In the genomic region with DNA sequence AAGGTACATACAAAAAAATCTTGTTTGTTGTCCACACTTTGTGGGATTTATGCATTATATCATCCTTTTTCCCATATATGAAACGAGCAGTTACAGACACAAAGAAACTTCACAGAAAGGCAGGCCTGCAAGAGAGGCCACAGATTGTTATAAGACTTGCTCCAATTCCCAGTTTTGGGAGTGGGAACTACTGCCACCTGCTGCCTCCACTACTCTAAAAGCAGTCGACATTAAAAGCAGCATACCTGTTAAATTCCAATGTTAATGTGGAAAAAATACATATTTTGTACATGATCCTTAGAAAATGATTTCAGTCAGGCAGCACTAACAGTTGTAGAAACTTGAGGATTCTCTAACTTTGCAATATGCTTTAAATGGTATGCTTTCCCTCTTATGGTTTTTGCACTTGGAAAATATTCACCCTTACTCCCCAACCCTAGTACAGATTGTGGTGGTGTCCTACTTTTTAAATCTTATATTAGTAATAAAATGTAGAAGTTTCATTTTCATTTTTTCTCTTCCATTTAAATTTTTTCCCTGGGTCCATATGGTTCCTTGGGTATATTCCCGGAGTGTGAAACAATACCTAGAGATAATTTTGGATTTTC, we compare ENCODE assay signal across 8 cellular contexts. TPM values are rescaled to one million over a fixed set of nuclear protein-coding genes. Genes with fewer than 3 reads are reported as not detected.
DNase-seq lines count a peak whose midpoint lies in the region; ATAC-seq and TF ChIP-seq lines count a peak whose summit lies in the region.

No MANE protein-coding gene starts in this region.

- DNase-seq in DMS53 (lab: John Stamatoyannopoulos, UW) (peak; percentile 82), NCI-H345 (lab: John Stamatoyannopoulos, UW) (peak; percentile 46), coronary artery (ENCODE audit: low spot score) (no peak), mucosa of gallbladder (ENCODE audit: low spot score) (peak; percentile 49), NOMO-1 treated with dmso at 0.1 percent for 144 hours (lab: John Stamatoyannopoulos, UW; ENCODE audit: unreplicated experiment) (no peak)
- no peak for DNase-seq in activated T-cell treated with anti-CD3 and anti-CD28 coated beads, Interleukin-2, amount 50 U/mL, for 1 hour
- DNase-seq in stimulated activated naive CD4-positive, alpha-beta T cell treated with Interleukin-2 at 50 U/mL for 16 hours (lab: John Stamatoyannopoulos, UW) = no peak

- H3K4me3 ChIP-seq in coronary artery = no peak overlapping the region

- TF ChIP-seq CTCF in coronary artery (IDR thresholded peaks at IDR 0.05) = peak; percentile 37

- no peak overlapping the region for H3K27ac ChIP-seq in coronary artery

- ATAC-seq in GM21515 (IDR thresholded peaks at IDR 0.05; ENCODE audit: unreplicated experiment) = no peak

RNA-seq across cellular contexts. Expression of a gene that starts 37.9 kb away (rescaled TPM):
- total RNA-seq in mucosa of gallbladder = 63.3 TPM

Comparison
In these comparisons a context has a peak if more than half of its experiments do, and no peak if none do; other contexts are left out.
1. DNase-seq: peak in DMS53 (single experiment), NCI-H345 (single experiment) and mucosa of gallbladder (single experiment); none in coronary artery (single experiment), activated T-cell treated with anti-CD3 and anti-CD28 coated beads, Interleukin-2, amount 50 U/mL, for 1 hour (single experiment), NOMO-1 treated with dmso at 0.1 percent for 144 hours (single experiment) and stimulated activated naive CD4-positive, alpha-beta T cell treated with Interleukin-2 at 50 U/mL for 16 hours (single experiment).